In the genomic region with DNA sequence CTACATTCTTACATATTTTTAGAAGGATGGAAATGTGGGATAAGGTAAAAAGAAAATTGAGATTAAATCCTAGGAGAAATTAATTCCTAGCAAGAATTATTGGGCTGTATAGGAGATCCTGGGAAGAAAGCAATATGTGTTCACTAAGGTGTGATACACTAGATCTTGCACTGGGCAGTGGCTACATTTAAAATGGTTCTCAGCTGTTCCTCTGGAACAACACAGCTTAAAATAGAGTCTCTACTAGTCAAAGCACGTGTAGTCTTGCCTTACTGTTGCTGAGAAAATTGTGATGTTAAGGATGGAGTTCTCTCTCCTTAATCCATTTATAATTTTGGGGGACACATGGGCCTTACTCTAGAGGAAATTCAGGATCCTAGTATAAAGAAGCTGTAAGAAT, we compare ENCODE assay signal across 23 cellular contexts.
"Had no signal": no experiment of that assay in that cellular context is flagged by ENCODE, and none has a peak within 500 bp of the region (broad histone marks: within the 10 kb centered on the region; RNA-seq: fewer than 3 reads in every experiment).

No MANE protein-coding gene starts in this region.

- H3K36me3 ChIP-seq: ovary, uterus had no signal

- H3K4me1 ChIP-seq: lower lobe of right lung, uterus had no signal

- H3K4me3 ChIP-seq: heart left ventricle, hepatocyte, lower lobe of right lung, ovary, smooth muscle cell, tibial nerve, uterus had no signal

- DNase-seq: heart left ventricle; islet precursor cell; lower lobe of right lung; mammary epithelial cell; mesenchymal stem cell; naive thymus-derived CD4-positive, alpha-beta T cell; ovary; retina; right cardiac atrium; stimulated activated CD4-positive, alpha-beta T cell treated with anti-CD3 and anti-CD28 coated beads, Interleukin-1b, Interleukin-23, amount 100 ng/mL, for 48 hours; stimulated activated CD4-positive, alpha-beta T cell treated with anti-CD3 and anti-CD28 coated beads, Interleukin-2, amount 100 ng/mL, for 48 hours; stimulated activated CD4-positive, alpha-beta T cell treated with anti-CD3 and anti-CD28 coated beads, Interleukin-4, amount 100 ng/mL, for 4 hours; stimulated activated CD8-positive, alpha-beta memory T cell treated with anti-CD3 and anti-CD28 coated beads, Interleukin-4, amount 100 ng/mL, for 48 hours; stimulated activated naive CD4-positive, alpha-beta T cell treated with Interleukin-2 at 50 U/mL for 16 hours; stimulated activated naive CD8-positive, alpha-beta T cell treated with anti-CD3 and anti-CD28 coated beads, Interleukin-15, amount 100 ng/mL, for 72 hours; substantia nigra; uterus had no signal

- ATAC-seq: lower lobe of right lung; naive thymus-derived CD4-positive, alpha-beta T cell; natural killer cell treated with Interleukin-12 subunit alpha and Interleukin-12 subunit beta and Interleukin-15 and Interleukin-18, amount 100 ng/mL, for 72 hours; sciatic nerve; stimulated activated memory B cell treated with anti-CD40 and anti-IgM and Interleukin-4, amounts not matched to agents 10 μg/mL and 1 μg/mL and 100 μg/mL, for 72 hours; stimulated activated naive CD8-positive, alpha-beta T cell treated with anti-CD3 and anti-CD28 coated beads, Interleukin-15, amount 100 ng/mL, for 72 hours had no signal

- H3K27ac ChIP-seq: hepatocyte, lower lobe of right lung, ovary, tibial nerve, uterus had no signal

- H3K9me3 ChIP-seq: lower lobe of right lung, ovary, uterus had no signal

- H3K27me3 ChIP-seq: heart left ventricle, hepatocyte, ovary, tibial nerve, uterus had no signal
